In genomic region chr16:3091551-3091950, GRCh38 we compare ENCODE assay signal across 21 cellular contexts. TPM values are rescaled to one million over a fixed set of nuclear protein-coding genes. Genes with fewer than 3 reads are reported as not detected.
A peak's percentile ranks its signal among the peaks of the same experiment; 100 is the strongest.
DNase-seq lines count a peak whose midpoint lies in the region; ATAC-seq and TF ChIP-seq lines count a peak whose summit lies in the region.
"Had no signal": no experiment of that assay in that cellular context is flagged by ENCODE, and none has a peak within 500 bp of the region (broad histone marks: within the 10 kb centered on the region; RNA-seq: fewer than 3 reads in every experiment).

No MANE protein-coding gene starts in this region.

- no peaks in the 10 kb centered on the region for H3K9me3 ChIP-seq in HEK293 (ENCODE audit: control insufficient read depth, insufficient read depth, low read depth, low read length)

- H3K27ac ChIP-seq in HEK293 (ENCODE audit: extremely low read depth, low read depth, low read length): no peak overlapping the region
- H3K27ac ChIP-seq: RWPE1 had no signal

- peak overlapping the region; percentile 50 for H3K27ac Mint-ChIP-seq in activated naive CD8-positive, alpha-beta T cell
- H3K27ac Mint-ChIP-seq in activated naive CD8-positive, alpha-beta T cell treated with anti-CD3 and anti-CD28 coated beads for 36 hours: no peak overlapping the region
- peak overlapping the region; percentile 29 to 83 for H3K27ac Mint-ChIP-seq in effector memory CD8-positive, alpha-beta T cell
- peak overlapping the region; percentile 78 for H3K27ac Mint-ChIP-seq in stimulated activated effector memory CD8-positive, alpha-beta T cell treated with anti-CD3 and anti-CD28 coated beads, Interleukin-12 subunit alpha, Interleukin-12 subunit beta, amount 100 ng/mL, for 72 hours

- H3K4me1 ChIP-seq in HEK293 (ENCODE audit: control insufficient read depth, insufficient read depth, low read length): no peaks in the 10 kb centered on the region

- no peaks in the 10 kb centered on the region for H3K27me3 Mint-ChIP-seq in activated naive CD8-positive, alpha-beta T cell
- no peaks in the 10 kb centered on the region for H3K27me3 Mint-ChIP-seq in activated naive CD8-positive, alpha-beta T cell treated with anti-CD3 and anti-CD28 coated beads for 36 hours
- H3K27me3 Mint-ChIP-seq in effector memory CD8-positive, alpha-beta T cell: no peaks in the 10 kb centered on the region
- H3K27me3 Mint-ChIP-seq: CD8-positive, alpha-beta memory T cell had no signal

- no peak overlapping the region for H3K4me3 ChIP-seq in HEK293 (ENCODE audit: low read depth, low read length)

- no peaks in the 10 kb centered on the region for H3K36me3 Mint-ChIP-seq in activated naive CD8-positive, alpha-beta T cell
- no peaks in the 10 kb centered on the region for H3K36me3 Mint-ChIP-seq in activated naive CD8-positive, alpha-beta T cell treated with anti-CD3 and anti-CD28 coated beads for 36 hours
- H3K36me3 Mint-ChIP-seq in effector memory CD8-positive, alpha-beta T cell (ENCODE audit: insufficient read depth): peaks cover 11% of the 10 kb centered on the region
- H3K36me3 Mint-ChIP-seq in stimulated activated effector memory CD8-positive, alpha-beta T cell treated with anti-CD3 and anti-CD28 coated beads, Interleukin-12 subunit alpha, Interleukin-12 subunit beta, amount 100 ng/mL, for 72 hours: peaks cover 6% of the 10 kb centered on the region
- H3K36me3 Mint-ChIP-seq: CD8-positive, alpha-beta memory T cell had no signal

- H3K9me3 Mint-ChIP-seq in activated naive CD8-positive, alpha-beta T cell (ENCODE audit: low read depth): no peaks in the 10 kb centered on the region
- H3K9me3 Mint-ChIP-seq in activated naive CD8-positive, alpha-beta T cell treated with anti-CD3 and anti-CD28 coated beads for 36 hours: no peaks in the 10 kb centered on the region
- no peaks in the 10 kb centered on the region for H3K9me3 Mint-ChIP-seq in effector memory CD8-positive, alpha-beta T cell
- H3K9me3 Mint-ChIP-seq in stimulated activated effector memory CD8-positive, alpha-beta T cell treated with anti-CD3 and anti-CD28 coated beads, Interleukin-12 subunit alpha, Interleukin-12 subunit beta, amount 100 ng/mL, for 72 hours: no peaks in the 10 kb centered on the region
- H3K9me3 Mint-ChIP-seq: CD8-positive, alpha-beta memory T cell had no signal

- POLR2A ChIA-PET in HEK293 (lab: Yijun Ruan, JAX): interaction anchor here (0.6 kb wide), 1 partner anchor 44 kb away, joined by 3 read pairs; no protein-coding TSS in a partner anchor

- peaks cover 37% of the 10 kb centered on the region for H3K4me1 Mint-ChIP-seq in activated naive CD8-positive, alpha-beta T cell (ENCODE audit: low read depth)
- H3K4me1 Mint-ChIP-seq in activated naive CD8-positive, alpha-beta T cell treated with anti-CD3 and anti-CD28 coated beads for 36 hours: peaks cover 29% of the 10 kb centered on the region
- H3K4me1 Mint-ChIP-seq in effector memory CD8-positive, alpha-beta T cell (ENCODE audit: low read depth in 2 of 2): peaks cover 28% of the 10 kb centered on the region in 2 donors
- peaks cover 42% of the 10 kb centered on the region for H3K4me1 Mint-ChIP-seq in stimulated activated effector memory CD8-positive, alpha-beta T cell treated with anti-CD3 and anti-CD28 coated beads, Interleukin-12 subunit alpha, Interleukin-12 subunit beta, amount 100 ng/mL, for 72 hours

- no peak overlapping the region for H3K4me3 Mint-ChIP-seq in activated naive CD8-positive, alpha-beta T cell
- no peak overlapping the region for H3K4me3 Mint-ChIP-seq in activated naive CD8-positive, alpha-beta T cell treated with anti-CD3 and anti-CD28 coated beads for 36 hours
- no peak overlapping the region for H3K4me3 Mint-ChIP-seq in effector memory CD8-positive, alpha-beta T cell
- no peak overlapping the region for H3K4me3 Mint-ChIP-seq in stimulated activated effector memory CD8-positive, alpha-beta T cell treated with anti-CD3 and anti-CD28 coated beads, Interleukin-12 subunit alpha, Interleukin-12 subunit beta, amount 100 ng/mL, for 72 hours
- H3K4me3 Mint-ChIP-seq: CD8-positive, alpha-beta memory T cell had no signal

- no peaks in the 10 kb centered on the region for H3K36me3 ChIP-seq in HEK293 (ENCODE audit: control insufficient read depth in 2 of 2, insufficient read depth in 1 of 2, low read length in 2 of 2)

- no peak for DNase-seq in activated naive CD8-positive, alpha-beta T cell treated with anti-CD3 and anti-CD28 coated beads for 36 hours
- no peak for DNase-seq in effector memory CD8-positive, alpha-beta T cell
- no peak for DNase-seq in stimulated activated effector memory CD8-positive, alpha-beta T cell treated with anti-CD3 and anti-CD28 coated beads, Interleukin-12 subunit alpha, Interleukin-12 subunit beta, amount 100 ng/mL, for 72 hours (ENCODE audit: low spot score in 2 of 2)
- DNase-seq in Ammon's horn (ENCODE audit: low spot score): no peak
- DNase-seq in NCI-H69 (lab: John Stamatoyannopoulos, UW): no peak
- DNase-seq in NCI-H1930 (lab: John Stamatoyannopoulos, UW): no peak
- DNase-seq: AML-193; CD8-positive, alpha-beta memory T cell; DMS79 treated with DMSO at 0.1 percent for 48 hours; KBM-7; MV-4-11; NCI-H1417 treated with DMSO at 0.1 percent for 48 hours; NCI-H2029; NCI-H2171 treated with DMSO at 0.1 percent for 48 hours; NCI-H446 treated with DMSO at 0.1 percent for 48 hours; NCI-H748 treated with DMSO at 0.1 percent for 48 hours; PC-3 had no signal

- CTCF ChIA-PET in HEK293 (lab: Yijun Ruan, JAX): interaction anchor here (0.6 to 1.6 kb wide), 2 partner anchors 33 to 688 kb away, joined by 3 to 7 read pairs; no protein-coding TSS in a partner anchor

- no peak for ATAC-seq in effector memory CD8-positive, alpha-beta T cell (replicated peaks)
- no peak for ATAC-seq in stimulated activated effector memory CD8-positive, alpha-beta T cell treated with anti-CD3 and anti-CD28 coated beads, Interleukin-12 subunit alpha, Interleukin-12 subunit beta, amount 100 ng/mL, for 72 hours
- ATAC-seq: PC-3 had no signal

- TF ChIP-seq CTCF in HEK293 (tag by site-specific recombination; IDR thresholded peaks at IDR 0.05): no peak

TF ChIP-seq in HEK293, 187 proteins besides CTCF, POLR2A, EP300 and RAD21:
- TF ChIP-seq ZIC2 (tag by site-specific recombination; IDR thresholded peaks at IDR 0.05) (peak; percentile 35; the same call in 1 of the 2 replicates), ZNF214 (tag by site-specific recombination; IDR thresholded peaks at IDR 0.05; ENCODE audit: borderline replicate concordance) (no peak), ZNF830 (tag by site-specific recombination; IDR thresholded peaks at IDR 0.05; ENCODE audit: low read depth) (no peak), ZNF560 (tag by site-specific recombination; IDR thresholded peaks at IDR 0.05; ENCODE audit: borderline replicate concordance) (no peak), ZNF16 (tag by site-specific recombination; IDR thresholded peaks at IDR 0.05; ENCODE audit: low read depth) (no peak), ZNF274 (IDR thresholded peaks at IDR 0.05; ENCODE audit: low read length) (no peak), ZNF274 (tag by site-specific recombination; IDR thresholded peaks at IDR 0.05; ENCODE audit: borderline replicate concordance) (no peak)
- TF ChIP-seq, protein P1, sequence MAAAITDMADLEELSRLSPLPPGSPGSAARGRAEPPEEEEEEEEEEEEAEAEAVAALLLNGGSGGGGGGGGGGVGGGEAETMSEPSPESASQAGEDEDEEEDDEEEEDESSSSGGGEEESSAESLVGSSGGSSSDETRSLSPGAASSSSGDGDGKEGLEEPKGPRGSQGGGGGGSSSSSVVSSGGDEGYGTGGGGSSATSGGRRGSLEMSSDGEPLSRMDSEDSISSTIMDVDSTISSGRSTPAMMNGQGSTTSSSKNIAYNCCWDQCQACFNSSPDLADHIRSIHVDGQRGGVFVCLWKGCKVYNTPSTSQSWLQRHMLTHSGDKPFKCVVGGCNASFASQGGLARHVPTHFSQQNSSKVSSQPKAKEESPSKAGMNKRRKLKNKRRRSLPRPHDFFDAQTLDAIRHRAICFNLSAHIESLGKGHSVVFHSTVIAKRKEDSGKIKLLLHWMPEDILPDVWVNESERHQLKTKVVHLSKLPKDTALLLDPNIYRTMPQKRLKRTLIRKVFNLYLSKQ (tag by site-specific recombination; IDR thresholded peaks at IDR 0.05; ENCODE audit: borderline replicate concordance): no peak
- TF ChIP-seq, protein P2, sequence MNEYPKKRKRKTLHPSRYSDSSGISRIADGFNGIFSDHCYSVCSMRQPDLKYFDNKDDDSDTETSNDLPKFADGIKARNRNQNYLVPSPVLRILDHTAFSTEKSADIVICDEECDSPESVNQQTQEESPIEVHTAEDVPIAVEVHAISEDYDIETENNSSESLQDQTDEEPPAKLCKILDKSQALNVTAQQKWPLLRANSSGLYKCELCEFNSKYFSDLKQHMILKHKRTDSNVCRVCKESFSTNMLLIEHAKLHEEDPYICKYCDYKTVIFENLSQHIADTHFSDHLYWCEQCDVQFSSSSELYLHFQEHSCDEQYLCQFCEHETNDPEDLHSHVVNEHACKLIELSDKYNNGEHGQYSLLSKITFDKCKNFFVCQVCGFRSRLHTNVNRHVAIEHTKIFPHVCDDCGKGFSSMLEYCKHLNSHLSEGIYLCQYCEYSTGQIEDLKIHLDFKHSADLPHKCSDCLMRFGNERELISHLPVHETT (tag by site-specific recombination; IDR thresholded peaks at IDR 0.05): no peak
- TF ChIP-seq, protein P3, sequence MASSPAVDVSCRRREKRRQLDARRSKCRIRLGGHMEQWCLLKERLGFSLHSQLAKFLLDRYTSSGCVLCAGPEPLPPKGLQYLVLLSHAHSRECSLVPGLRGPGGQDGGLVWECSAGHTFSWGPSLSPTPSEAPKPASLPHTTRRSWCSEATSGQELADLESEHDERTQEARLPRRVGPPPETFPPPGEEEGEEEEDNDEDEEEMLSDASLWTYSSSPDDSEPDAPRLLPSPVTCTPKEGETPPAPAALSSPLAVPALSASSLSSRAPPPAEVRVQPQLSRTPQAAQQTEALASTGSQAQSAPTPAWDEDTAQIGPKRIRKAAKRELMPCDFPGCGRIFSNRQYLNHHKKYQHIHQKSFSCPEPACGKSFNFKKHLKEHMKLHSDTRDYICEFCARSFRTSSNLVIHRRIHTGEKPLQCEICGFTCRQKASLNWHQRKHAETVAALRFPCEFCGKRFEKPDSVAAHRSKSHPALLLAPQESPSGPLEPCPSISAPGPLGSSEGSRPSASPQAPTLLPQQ (tag by site-specific recombination; IDR thresholded peaks at IDR 0.05): no peak

RNA-seq across cellular contexts. Expression of gene ZSCAN10, which starts 7.5 kb away (rescaled TPM):
- total RNA-seq in activated naive CD8-positive, alpha-beta T cell treated with anti-CD3 and anti-CD28 coated beads for 36 hours: not detected
- total RNA-seq: H4, PC-3 had no signal

RNA-seq across cellular contexts. Expression of gene ZNF205, which starts 20.8 kb away (rescaled TPM):
- under 1 TPM; 0.35 to 0.36 TPM for total RNA-seq in activated naive CD8-positive, alpha-beta T cell treated with anti-CD3 and anti-CD28 coated beads for 36 hours

RNA-seq across cellular contexts. Expression of gene IL32, which starts 26.1 kb away (rescaled TPM):
- 1,000 to 10,000 TPM; 1,056 to 1,060 TPM for total RNA-seq in activated naive CD8-positive, alpha-beta T cell treated with anti-CD3 and anti-CD28 coated beads for 36 hours

RNA-seq across cellular contexts. Expression of gene ZNF213, which starts 43.3 kb away (rescaled TPM):
- total RNA-seq in activated naive CD8-positive, alpha-beta T cell treated with anti-CD3 and anti-CD28 coated beads for 36 hours: 1 to 10 TPM; 7.6 to 9.1 TPM

RNA-seq across cellular contexts. Expression of gene MMP25, which starts 45.2 kb away (rescaled TPM):
- total RNA-seq in activated naive CD8-positive, alpha-beta T cell treated with anti-CD3 and anti-CD28 coated beads for 36 hours: 1 to 10 TPM in 1 of 2 experiments, under 1 TPM in 1; 0.99 to 1.6 TPM
